8 cellular contexts compared by ENCODE assay signal in genomic region chr4:126071346-126072333, GRCh38.
A peak's percentile ranks its signal among the peaks of the same experiment; 100 is the strongest.
DNase-seq lines count a peak whose midpoint lies in the region; ATAC-seq and TF ChIP-seq lines count a peak whose summit lies in the region.

No MANE protein-coding gene starts in this region.

- no peak overlapping the region for H3K9ac ChIP-seq in GM23248

- H3K4me3 ChIP-seq in GM23248 (no peak overlapping the region), fibroblast of mammary gland (ENCODE audit: control insufficient read depth, low read depth, low read length) (no peak overlapping the region)
- H3K4me3 ChIP-seq in effector memory CD4-positive, alpha-beta T cell (ENCODE audit: insufficient read depth, low read depth, low read length, poor library complexity, severe bottlenecking): no peak overlapping the region

- in situ Hi-C loops in GM23248 (cut with MboI): no loop called here

- H3K4me2 ChIP-seq in GM23248 (ENCODE audit: unreplicated experiment): peak overlapping the region; percentile 29

- DNase-seq in GM23248 (peak; percentile 77), NCI-H510A treated with DMSO at 0.1 percent for 48 hours (lab: John Stamatoyannopoulos, UW) (peak; percentile 66), fibroblast of mammary gland (ENCODE audit: low read depth) (peak; percentile 86), renal cortical epithelial cell (ENCODE audit: low read depth) (peak; percentile 65), occipital lobe (lab: John Stamatoyannopoulos, UW) (no peak), D341Med (ENCODE audit: low spot score) (no peak)
- DNase-seq in effector memory CD4-positive, alpha-beta T cell: no peak

- no peaks in the 10 kb centered on the region for H3K36me3 ChIP-seq in GM23248 (ENCODE audit: low read depth)
- no peaks in the 10 kb centered on the region for H3K36me3 ChIP-seq in effector memory CD4-positive, alpha-beta T cell (ENCODE audit: control insufficient read depth, insufficient read depth, low read length)

- H3K9me3 ChIP-seq in GM23248 (ENCODE audit: low read depth): no peaks in the 10 kb centered on the region
- H3K9me3 ChIP-seq in effector memory CD4-positive, alpha-beta T cell (ENCODE audit: control insufficient read depth, low read length): no peaks in the 10 kb centered on the region

- no peaks in the 10 kb centered on the region for H4K20me1 ChIP-seq in GM23248 (ENCODE audit: insufficient read depth)

- TF ChIP-seq CTCF in fibroblast of mammary gland (conservative IDR thresholded peaks at IDR 0.05; ENCODE audit: control insufficient read depth, insufficient read depth, low read depth, low read length): no peak

- peaks cover 14% of the 10 kb centered on the region for H3K4me1 ChIP-seq in GM23248 (ENCODE audit: insufficient read depth)
- H3K4me1 ChIP-seq in effector memory CD4-positive, alpha-beta T cell (ENCODE audit: control insufficient read depth, insufficient read depth, low read length, poor library complexity, severe bottlenecking): no peaks in the 10 kb centered on the region

- H3K27me3 ChIP-seq in GM23248 (replicated peaks; ENCODE audit: insufficient read depth): no peaks in the 10 kb centered on the region
- H3K27me3 ChIP-seq in effector memory CD4-positive, alpha-beta T cell (replicated peaks; ENCODE audit: control insufficient read depth, insufficient read depth, low read length, poor library complexity, severe bottlenecking): no peaks in the 10 kb centered on the region

- H3K79me2 ChIP-seq in GM23248 (ENCODE audit: insufficient read depth): no peaks in the 10 kb centered on the region

- H3K27ac ChIP-seq in GM23248: no peak overlapping the region
- no peak overlapping the region for H3K27ac ChIP-seq in effector memory CD4-positive, alpha-beta T cell (ENCODE audit: insufficient read depth, low read length, poor library complexity, severe bottlenecking)

- WGBS in GM23248 (ENCODE audit: low coverage in 1 of 2, low lambda C conversion rate in 2 of 2, missing lambda C conversion rate in 2 of 2), 2 experiments: 11 to 14% methylated on average over 4 of the region's 4 CpGs

- peak overlapping the region; percentile 16 for H2AFZ ChIP-seq in GM23248

- H3F3A ChIP-seq in GM23248 (ENCODE audit: insufficient read depth): peaks cover 13% of the 10 kb centered on the region; the same call in 1 of the 2 replicates

- ATAC-seq in HG03457 (IDR thresholded peaks at IDR 0.05; ENCODE audit: unreplicated experiment): no peak

- H3K9me2 ChIP-seq in GM23248 (ENCODE audit: insufficient read depth): no peaks in the 10 kb centered on the region

Comparison
In these comparisons a context has a peak if more than half of its experiments do, and no peak if none do; other contexts are left out.
1. DNase-seq: peak in GM23248 (single experiment), NCI-H510A treated with DMSO at 0.1 percent for 48 hours (single experiment), fibroblast of mammary gland (single experiment) and renal cortical epithelial cell (single experiment); none in effector memory CD4-positive, alpha-beta T cell (0 of 3), occipital lobe (single experiment) and D341Med (single experiment).